In genomic region chr22:36453266-36453607, GRCh38 we compare ENCODE assay signal across 9 cellular contexts. TPM values are rescaled to one million over a fixed set of nuclear protein-coding genes. Genes with fewer than 3 reads are reported as not detected.
DNase-seq lines count a peak whose midpoint lies in the region; FAIRE-seq and TF ChIP-seq lines count a peak whose summit lies in the region.
"Had no signal": no experiment of that assay in that cellular context is flagged by ENCODE, and none has a peak within 500 bp of the region (broad histone marks: within the 10 kb centered on the region; RNA-seq: fewer than 3 reads in every experiment).

No MANE protein-coding gene starts in this region.

- peak overlapping the region in 1 of 2 donors; percentile 7 for H3K4me3 Mint-ChIP-seq in CD14-positive monocyte
- peak overlapping the region; percentile 47 for H3K4me3 Mint-ChIP-seq in activated T-helper 2 cell treated with anti-CD3 and anti-CD28 coated beads, Interferon-gamma antibody, Interleukin-2, Interleukin-4, amounts not matched to agents 10 μg/mL and 5 μg/mL and 100 μg/mL, durations not matched to agents 14 hours and 24 hours and 36 hours (ENCODE audit: low read depth)
- H3K4me3 Mint-ChIP-seq in nephron: peak overlapping the region; percentile 61 to 78 (median 66)

- H3K27me3 Mint-ChIP-seq in CD14-positive monocyte (ENCODE audit: low read depth in 3 of 3) (peaks cover 0 to 2% (median 0%) of the 10 kb centered on the region in 3 donors), nephron (ENCODE audit: low read depth) (peaks cover 3% of the 10 kb centered on the region)
- H3K27me3 Mint-ChIP-seq in activated T-helper 2 cell treated with anti-CD3 and anti-CD28 coated beads, Interferon-gamma antibody, Interleukin-2, Interleukin-4, amounts not matched to agents 10 μg/mL and 5 μg/mL and 100 μg/mL, durations not matched to agents 14 hours and 24 hours and 36 hours (ENCODE audit: low read depth): no peaks in the 10 kb centered on the region

- no peak for TF ChIP-seq POLR2A in GM12891 (IDR thresholded peaks at IDR 0.05; ENCODE audit: low read depth, low read length)
- TF ChIP-seq POLR2A in adrenal gland (IDR thresholded peaks at IDR 0.05): no peak

- TF ChIP-seq CTCF in CD14-positive monocyte (IDR thresholded peaks at IDR 0.05) (no peak), nephron (IDR thresholded peaks at IDR 0.05; ENCODE audit: unreplicated experiment in 3 of 3) (no peak), adrenal gland (IDR thresholded peaks at IDR 0.05) (no peak)

- no peak overlapping the region for H3K4me3 ChIP-seq in adrenal gland

- peaks cover 26 to 39% of the 10 kb centered on the region in 2 donors for H3K4me1 ChIP-seq in adrenal gland (replicated peaks in 1 of 2)

- H3K27ac ChIP-seq in adrenal gland: peak overlapping the region in 2 of 5 donors; percentile 7 to 88

- peaks cover 0 to 2% (median 0%) of the 10 kb centered on the region in 7 donors for H3K9me3 Mint-ChIP-seq in CD14-positive monocyte
- no peaks in the 10 kb centered on the region for H3K9me3 Mint-ChIP-seq in activated T-helper 2 cell treated with anti-CD3 and anti-CD28 coated beads, Interferon-gamma antibody, Interleukin-2, Interleukin-4, amounts not matched to agents 10 μg/mL and 5 μg/mL and 100 μg/mL, durations not matched to agents 14 hours and 24 hours and 36 hours
- H3K9me3 Mint-ChIP-seq in nephron: no peaks in the 10 kb centered on the region

- FAIRE-seq in GM12891 (lab: Jason Lieb, UNC): no peak

- peak overlapping the region in 6 of 7 donors; percentile 50 to 98 (median 76) for H3K27ac Mint-ChIP-seq in CD14-positive monocyte
- peak overlapping the region; percentile 94 for H3K27ac Mint-ChIP-seq in activated T-helper 2 cell treated with anti-CD3 and anti-CD28 coated beads, Interferon-gamma antibody, Interleukin-2, Interleukin-4, amounts not matched to agents 10 μg/mL and 5 μg/mL and 100 μg/mL, durations not matched to agents 14 hours and 24 hours and 36 hours
- peak overlapping the region in 2 of 3 experiments; percentile 60 to 67 for H3K27ac Mint-ChIP-seq in nephron

- DNase-seq in CD14-positive monocyte (ENCODE audit: low spot score) (no peak), GM12891 (ENCODE audit: insufficient read length, low spot score) (no peak), adrenal gland (no peak), kidney glomerular epithelial cell (lab: John Stamatoyannopoulos, UW) (no peak), NCI-H2107 treated with DMSO at 0.1 percent for 48 hours (lab: John Stamatoyannopoulos, UW; ENCODE audit: unreplicated experiment) (no peak)
- no peak for DNase-seq in activated T-helper 2 cell treated with anti-CD3 and anti-CD28 coated beads, Interferon-gamma antibody, Interleukin-2, Interleukin-4, amounts not matched to agents 10 μg/mL and 5 μg/mL and 100 μg/mL, durations not matched to agents 14 hours and 24 hours and 36 hours (ENCODE audit: low spot score)
- no peak for DNase-seq in activated CD4-positive, alpha-beta T cell treated with anti-CD3 and anti-CD28 coated beads, Interleukin-2, amount 50 U/mL, for 48 hours
- DNase-seq: NCI-H1105 had no signal

- no peaks in the 10 kb centered on the region for H3K36me3 ChIP-seq in adrenal gland (replicated peaks in 1 of 2)

- H3K27me3 ChIP-seq in adrenal gland: no peaks in the 10 kb centered on the region

- peaks cover 74% of the 10 kb centered on the region for H3K4me1 Mint-ChIP-seq in CD14-positive monocyte
- peaks cover 38% of the 10 kb centered on the region for H3K4me1 Mint-ChIP-seq in activated T-helper 2 cell treated with anti-CD3 and anti-CD28 coated beads, Interferon-gamma antibody, Interleukin-2, Interleukin-4, amounts not matched to agents 10 μg/mL and 5 μg/mL and 100 μg/mL, durations not matched to agents 14 hours and 24 hours and 36 hours (ENCODE audit: low read depth)
- peaks cover 22% of the 10 kb centered on the region for H3K4me1 Mint-ChIP-seq in nephron

- H3K9me3 ChIP-seq in adrenal gland (replicated peaks in 1 of 3): no peaks in the 10 kb centered on the region

- intact Hi-C loops in CD14-positive monocyte (cut with micrococcal nuclease) (loop anchor here (5.0 kb wide), 2 partner anchors 66 to 121 kb away; partner anchors contain the start of gene MYH9 (in 2 of the 2)), adrenal gland (cut with DNase I) (no loop called here)
- intact Hi-C loops in activated T-helper 2 cell treated with anti-CD3 and anti-CD28 coated beads, Interferon-gamma antibody, Interleukin-2, Interleukin-4, amounts not matched to agents 10 μg/mL and 5 μg/mL and 100 μg/mL, durations not matched to agents 14 hours and 24 hours and 36 hours (cut with micrococcal nuclease): loop anchor here (5.0 kb wide), 2 partner anchors 46 to 121 kb away; no protein-coding TSS in a partner anchor

- 65 to 89% (median 81%) methylated on average over 1 of the region's 1 CpG for WGBS in adrenal gland, 4 donors

- H3K36me3 Mint-ChIP-seq in CD14-positive monocyte (no peaks in the 10 kb centered on the region), nephron (ENCODE audit: low read depth) (no peaks in the 10 kb centered on the region)
- no peaks in the 10 kb centered on the region for H3K36me3 Mint-ChIP-seq in activated T-helper 2 cell treated with anti-CD3 and anti-CD28 coated beads, Interferon-gamma antibody, Interleukin-2, Interleukin-4, amounts not matched to agents 10 μg/mL and 5 μg/mL and 100 μg/mL, durations not matched to agents 14 hours and 24 hours and 36 hours (ENCODE audit: low read depth)

TF ChIP-seq in GM12891, 5 proteins besides CTCF, POLR2A, EP300 and RAD21:
- TF ChIP-seq POLR2AphosphoS5 (IDR thresholded peaks at IDR 0.05; ENCODE audit: low read depth, low read length): no peak
- no peak for TF ChIP-seq POU2F2 (IDR thresholded peaks at IDR 0.05; ENCODE audit: low read depth, low read length)
- no peak for TF ChIP-seq PAX5 (IDR thresholded peaks at IDR 0.05; ENCODE audit: insufficient read depth, low read length, severe bottlenecking)
- no peak for TF ChIP-seq TAF1 (IDR thresholded peaks at IDR 0.05; ENCODE audit: low read depth, low read length)
- TF ChIP-seq SPI1 (IDR thresholded peaks at IDR 0.05; ENCODE audit: low read depth, low read length): peak; percentile 84

RNA-seq across cellular contexts. Expression of gene TXN2, which starts 28.2 kb away (rescaled TPM):
- polyA plus RNA-seq in CD14-positive monocyte: 100 to 1,000 TPM; 140 to 141 TPM
- 146 TPM for polyA plus RNA-seq in GM12891 (2012; ENCODE audit: low read depth, missing spikeins)
- 94.0 and 95.1 TPM in 2 replicates for total RNA-seq in activated T-helper 2 cell treated with anti-CD3 and anti-CD28 coated beads, Interferon-gamma antibody, Interleukin-2, Interleukin-4, amounts not matched to agents 10 μg/mL and 5 μg/mL and 100 μg/mL, durations not matched to agents 14 hours and 24 hours and 36 hours
- 100 to 1,000 TPM; 160 to 245 (median 190) TPM for total RNA-seq in adrenal gland
- polyA plus RNA-seq in adrenal gland: 100 to 1,000 TPM; 213 to 241 (median 223) TPM

RNA-seq across cellular contexts. Expression of gene FOXRED2, which starts 53.6 kb away (rescaled TPM):
- polyA plus RNA-seq in CD14-positive monocyte (1 to 10 TPM; 1.9 to 2.0 TPM), adrenal gland (10 to 100 TPM in 1 of 3 donors, 1 to 10 TPM in 2; 5.5 to 13.3 (median 6.4) TPM)
- polyA plus RNA-seq in GM12891 (2012; ENCODE audit: low read depth, missing spikeins): 4.2 TPM
- total RNA-seq in activated T-helper 2 cell treated with anti-CD3 and anti-CD28 coated beads, Interferon-gamma antibody, Interleukin-2, Interleukin-4, amounts not matched to agents 10 μg/mL and 5 μg/mL and 100 μg/mL, durations not matched to agents 14 hours and 24 hours and 36 hours: 17.6 and 21.0 TPM in 2 replicates
- 10 to 100 TPM; 16.1 to 37.6 (median 28.2) TPM for total RNA-seq in adrenal gland

Comparison
In these comparisons a context has a peak if more than half of its experiments do, and no peak if none do; other contexts are left out.
1. intact Hi-C loops: an anchor here in CD14-positive monocyte (5.0 kb wide) and activated T-helper 2 cell treated with anti-CD3 and anti-CD28 coated beads, Interferon-gamma antibody, Interleukin-2, Interleukin-4, amounts not matched to agents 10 μg/mL and 5 μg/mL and 100 μg/mL, durations not matched to agents 14 hours and 24 hours and 36 hours (5.0 kb wide); none called in adrenal gland.